ENCODE assay signal across 9 cellular contexts in the genomic region with DNA sequence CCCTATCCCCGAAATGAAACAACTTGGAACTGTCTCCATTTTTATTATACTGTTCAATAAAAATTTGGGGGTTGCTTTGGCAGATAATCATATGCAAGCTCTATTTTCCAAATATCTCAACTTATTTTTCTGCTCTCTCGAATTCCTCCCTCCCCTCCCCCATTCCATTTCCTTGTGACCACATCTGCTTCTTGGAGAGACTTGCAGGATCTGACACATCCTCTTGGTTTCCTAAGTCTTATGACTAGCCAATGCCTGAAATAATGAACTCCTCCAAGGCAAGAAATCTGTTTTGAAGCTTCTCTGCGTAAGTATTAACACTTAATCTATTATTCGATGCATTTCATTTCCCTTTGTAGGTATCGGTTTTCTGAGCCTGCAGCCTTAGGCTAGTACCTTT. TPM values are rescaled to one million over a fixed set of nuclear protein-coding genes. Genes with fewer than 3 reads are reported as not detected.
DNase-seq lines count a peak whose midpoint lies in the region; ATAC-seq, FAIRE-seq and TF ChIP-seq lines count a peak whose summit lies in the region.
"Had no signal": no experiment of that assay in that cellular context is flagged by ENCODE, and none has a peak within 500 bp of the region (broad histone marks: within the 10 kb centered on the region; RNA-seq: fewer than 3 reads in every experiment).

No MANE protein-coding gene starts in this region.

- no peaks in the 10 kb centered on the region for H3K36me3 ChIP-seq in bronchial epithelial cell (ENCODE audit: control insufficient read depth, insufficient read depth, low read length)
- H3K36me3 ChIP-seq: neutrophil had no signal

- no peaks in the 10 kb centered on the region for H3K27me3 ChIP-seq in bronchial epithelial cell (ENCODE audit: control insufficient read depth, insufficient read depth, low read length)
- H3K27me3 ChIP-seq: neutrophil had no signal

- no peak for ATAC-seq in HG02571 (IDR thresholded peaks at IDR 0.05; ENCODE audit: unreplicated experiment)

- H3K36me3 Mint-ChIP-seq in mesothelial cell of epicardium = peaks cover 15% of the 10 kb centered on the region

- H3K9me3 Mint-ChIP-seq in mesothelial cell of epicardium = peaks cover 11% of the 10 kb centered on the region

- H3K27me3 Mint-ChIP-seq in mesothelial cell of epicardium (ENCODE audit: low read depth) = no peaks in the 10 kb centered on the region

- TF ChIP-seq CTCF in bronchial epithelial cell (IDR thresholded peaks at IDR 0.05; ENCODE audit: insufficient read depth, low read length, severe bottlenecking) (no peak), mesothelial cell of epicardium (IDR thresholded peaks at IDR 0.05; ENCODE audit: unreplicated experiment) (no peak)

- no peak overlapping the region for H3K4me3 ChIP-seq in bronchial epithelial cell (ENCODE audit: low read depth, low read length)

- DNase-seq in EH (ENCODE audit: low read depth) (peak; percentile 83), MV-4-11 (lab: John Stamatoyannopoulos, UW) (peak; percentile 58), bronchial epithelial cell (ENCODE audit: low read depth) (peak; percentile 84), mesothelial cell of epicardium (ENCODE audit: low spot score in 2 of 2, unreplicated experiment in 2 of 2) (no peak), NCI-H2029 treated with DMSO at 0.1 percent for 48 hours (lab: John Stamatoyannopoulos, UW) (no peak), NCI-H774 (lab: John Stamatoyannopoulos, UW) (no peak)
- no peak for DNase-seq in stimulated activated CD4-positive, alpha-beta T cell treated with anti-CD3 and anti-CD28 coated beads, Interleukin-15, amount 100 ng/mL, for 24 hours

- H3K27ac Mint-ChIP-seq in mesothelial cell of epicardium = peak overlapping the region; percentile 88

- H3K4me1 Mint-ChIP-seq in mesothelial cell of epicardium = peaks cover 20% of the 10 kb centered on the region

- H3K4me3 Mint-ChIP-seq in mesothelial cell of epicardium = peak overlapping the region; percentile 32

- FAIRE-seq in bronchial epithelial cell (lab: Jason Lieb, UNC) = no peak

RNA-seq across cellular contexts. Expression of a gene that starts 16.1 kb away (rescaled TPM):
- total RNA-seq in bronchial epithelial cell (198 and 441 TPM in 2 replicates), mesothelial cell of epicardium (96.6 to 110 TPM (median 103 TPM) in 3 replicates)

Comparison
In these comparisons a context has a peak if more than half of its experiments do, and no peak if none do; other contexts are left out.
1. DNase-seq: peak in EH (single experiment), MV-4-11 (single experiment) and bronchial epithelial cell (single experiment); none in mesothelial cell of epicardium (0 of 2), NCI-H2029 treated with DMSO at 0.1 percent for 48 hours (single experiment), stimulated activated CD4-positive, alpha-beta T cell treated with anti-CD3 and anti-CD28 coated beads, Interleukin-15, amount 100 ng/mL, for 24 hours (single experiment) and NCI-H774 (single experiment).